ENCODE assay signal across 14 cellular contexts in genomic region chr3:97957617-97958311, GRCh38. TPM values are rescaled to one million over a fixed set of nuclear protein-coding genes. Genes with fewer than 3 reads are reported as not detected.
DNase-seq lines count a peak whose midpoint lies in the region; ATAC-seq and TF ChIP-seq lines count a peak whose summit lies in the region.
"Had no signal": no experiment of that assay in that cellular context is flagged by ENCODE, and none has a peak within 500 bp of the region (broad histone marks: within the 10 kb centered on the region; RNA-seq: fewer than 3 reads in every experiment).

No MANE protein-coding gene starts in this region.

- no peaks in the 10 kb centered on the region; the same call in 1 of the 2 replicates for H3K27me3 Mint-ChIP-seq in HFFc6 (ENCODE audit: insufficient read depth)
- H3K27me3 Mint-ChIP-seq: CD4-positive, CD25-positive, alpha-beta regulatory T cell; IgD-negative memory B cell had no signal

- no peak overlapping the region for H3K18ac ChIP-seq in mesenchymal stem cell (ENCODE audit: low read depth in 1 of 2, low read length in 2 of 2)

- H3K9me3 Mint-ChIP-seq in HFFc6: no peaks in the 10 kb centered on the region
- H3K9me3 Mint-ChIP-seq: CD4-positive, CD25-positive, alpha-beta regulatory T cell; IgD-negative memory B cell had no signal

- no peak overlapping the region for H3K23ac ChIP-seq in mesenchymal stem cell (ENCODE audit: low read length in 2 of 2)

- H2BK15ac ChIP-seq in mesenchymal stem cell (ENCODE audit: low read depth, poor library complexity, severe bottlenecking): no peak overlapping the region

- no peak overlapping the region for H2BK5ac ChIP-seq in mesenchymal stem cell (ENCODE audit: low read depth, low read length, poor library complexity, severe bottlenecking)

- H3K27me3 ChIP-seq in body of pancreas (no peaks in the 10 kb centered on the region), mesenchymal stem cell (ENCODE audit: control insufficient read depth in 1 of 2, insufficient read depth in 1 of 2, low read length in 2 of 2) (no peaks in the 10 kb centered on the region)

- H3K4me3 ChIP-seq in body of pancreas (no peak overlapping the region), mesenchymal stem cell (ENCODE audit: insufficient read depth in 1 of 2, low read depth in 1 of 2, low read length in 2 of 2) (no peak overlapping the region)

- peaks cover 0 to 8% of the 10 kb centered on the region in 2 donors for H3K36me3 ChIP-seq in body of pancreas (replicated peaks in 1 of 2; ENCODE audit: insufficient read depth in 1 of 2, low read depth in 2 of 2)
- H3K36me3 ChIP-seq in mesenchymal stem cell (ENCODE audit: control insufficient read depth in 1 of 2, insufficient read depth in 2 of 2, low read depth in 1 of 2, low read length in 2 of 2): peaks cover 4 to 50% of the 10 kb centered on the region in 2 experiments

- no peak overlapping the region for H4K8ac ChIP-seq in mesenchymal stem cell (ENCODE audit: low read length)

- H3K4me1 ChIP-seq in body of pancreas (peaks cover 13% of the 10 kb centered on the region), mesenchymal stem cell (ENCODE audit: control insufficient read depth, insufficient read depth, low read depth, low read length) (peaks cover 6% of the 10 kb centered on the region)

- no peak overlapping the region for H4K91ac ChIP-seq in mesenchymal stem cell (ENCODE audit: low read length)

- H3K4ac ChIP-seq in mesenchymal stem cell (ENCODE audit: low read depth in 1 of 2, low read length in 2 of 2): no peak overlapping the region

- WGBS in body of pancreas, 2 donors: 80 to 87% methylated on average over 8 of the region's 8 CpGs
- WGBS in mesenchymal stem cell: 90% methylated on average over 8 of the region's 8 CpGs

- TF ChIP-seq CTCF in HFFc6 (IDR thresholded peaks at IDR 0.05) (no peak), body of pancreas (IDR thresholded peaks at IDR 0.05) (no peak)

- H2BK12ac ChIP-seq in mesenchymal stem cell (ENCODE audit: low read length in 2 of 2): no peak overlapping the region

- no peak overlapping the region for H3K9ac ChIP-seq in mesenchymal stem cell (ENCODE audit: low read length)

- H3K14ac ChIP-seq in mesenchymal stem cell (ENCODE audit: low read length in 2 of 2): no peak overlapping the region

- no peak for TF ChIP-seq POLR2A in body of pancreas (IDR thresholded peaks at IDR 0.05)

- ATAC-seq in body of pancreas (peak; percentile 39), HG02678 (IDR thresholded peaks at IDR 0.05; ENCODE audit: unreplicated experiment) (no peak), HG03432 (IDR thresholded peaks at IDR 0.05; ENCODE audit: unreplicated experiment) (no peak)

- intact Hi-C loops in body of pancreas (cut with DNase I): no loop called here

- no peaks in the 10 kb centered on the region for H3K9me3 ChIP-seq in body of pancreas
- H3K9me3 ChIP-seq in mesenchymal stem cell (ENCODE audit: control insufficient read depth, low read length): no peaks in the 10 kb centered on the region

- peak; percentile 94 for DNase-seq in Caki2 (ENCODE audit: low read depth)
- peak; percentile 44 for DNase-seq in HFFc6
- DNase-seq in body of pancreas: peak in 2 of 4 donors; percentile 28
- DNase-seq in mesenchymal stem cell: peak; percentile 77
- DNase-seq in germinal center (ENCODE audit: low spot score): no peak
- DNase-seq: activated gamma-delta T cell treated with Interleukin-2 at 50 U/mL for 16 hours; CD4-positive, CD25-positive, alpha-beta regulatory T cell; islet precursor cell; NCI-H187; posterior cingulate gyrus; stimulated activated CD4-positive, alpha-beta T cell treated with anti-CD3 and anti-CD28 coated beads, Interleukin-2, amount 100 ng/mL, for 24 hours had no signal

- peaks cover 26% of the 10 kb centered on the region for H3K4me1 Mint-ChIP-seq in HFFc6 (ENCODE audit: low read depth)

- no peak overlapping the region for H3K4me2 ChIP-seq in mesenchymal stem cell (ENCODE audit: low read length, poor library complexity, severe bottlenecking)

- H3K27ac ChIP-seq in body of pancreas (no peak overlapping the region), mesenchymal stem cell (ENCODE audit: low read length, poor library complexity, severe bottlenecking) (no peak overlapping the region)

- H2AFZ ChIP-seq in mesenchymal stem cell (ENCODE audit: low read depth, low read length): no peak overlapping the region

- no peak overlapping the region for H3K4me3 Mint-ChIP-seq in HFFc6
- H3K4me3 Mint-ChIP-seq: CD4-positive, CD25-positive, alpha-beta regulatory T cell; IgD-negative memory B cell had no signal

- no peak overlapping the region for H2AK5ac ChIP-seq in mesenchymal stem cell (ENCODE audit: low read length, severe bottlenecking)

- H3K36me3 Mint-ChIP-seq in HFFc6 (ENCODE audit: low read depth): peaks cover 20% of the 10 kb centered on the region; the same call in 1 of the 2 replicates

- peak overlapping the region; percentile 67 for H3K27ac Mint-ChIP-seq in HFFc6
- H3K27ac Mint-ChIP-seq: CD4-positive, CD25-positive, alpha-beta regulatory T cell; IgD-negative memory B cell had no signal

- H3K79me1 ChIP-seq in mesenchymal stem cell (replicated peaks; ENCODE audit: low read length, poor library complexity, severe bottlenecking): peaks cover 7% of the 10 kb centered on the region

- no peak overlapping the region for H2BK120ac ChIP-seq in mesenchymal stem cell (ENCODE audit: low read depth, low read length)

- in situ Hi-C loops in Caki2 (cut with HindIII; ENCODE audit: low pct_unique_long_range_greater_than_20kb, low sequenced_read_pairs): no loop called here

RNA-seq across cellular contexts. Expression of gene RIOX2, which starts 14.5 kb away (rescaled TPM):
- 13.6 and 24.1 TPM in 2 replicates for total RNA-seq in Caki2 (2014; rRNA removed; shearing (Covaris generic); ENCODE audit: low replicate concordance)
- 10 to 100 TPM; 27.3 to 38.4 (median 31.3) TPM for total RNA-seq in HFFc6 (2021; fragmentation: NEBNext Ultra II Directional; extraction: Animal tissue kit (Norgen Biotek cat#: 25700))
- 10 to 100 TPM; 22.1 to 32.3 TPM for total RNA-seq in body of pancreas
- polyA plus RNA-seq in mesenchymal stem cell (2013, experiment 1 of 2): 24.3 TPM
- polyA plus RNA-seq in mesenchymal stem cell (2013, experiment 2 of 2): 23.7 TPM
